Comparison of ENCODE assay signal across 32 cellular contexts in the genomic region with DNA sequence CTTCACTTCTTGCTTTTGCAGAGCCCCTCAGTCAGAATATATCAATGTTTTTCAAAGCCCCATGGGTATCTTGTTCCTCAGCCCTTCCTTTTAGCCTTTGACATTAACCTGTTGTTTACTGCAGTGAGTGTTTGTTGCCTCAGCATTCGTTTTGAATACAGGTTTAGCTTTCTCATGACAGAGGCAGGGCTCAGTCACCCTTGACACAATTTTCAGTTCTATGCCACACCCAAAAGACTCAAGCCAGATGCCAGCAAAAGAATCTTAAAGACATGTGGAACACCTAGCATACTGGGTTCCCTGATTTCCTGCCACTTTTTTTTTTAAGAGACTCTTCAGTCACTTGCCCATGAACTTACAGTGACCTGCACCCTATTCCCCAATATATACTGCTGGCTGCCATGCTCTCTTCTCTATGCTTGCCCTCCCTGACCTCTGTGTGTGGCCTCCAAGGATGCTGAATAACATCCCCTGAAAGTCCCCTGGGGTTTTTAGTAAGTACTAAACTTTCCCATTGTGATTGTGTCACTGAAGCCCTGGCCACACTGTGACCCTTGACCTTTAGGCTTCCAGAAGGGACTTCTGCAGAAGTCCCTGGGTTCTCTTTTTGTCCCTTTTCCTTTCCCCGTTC.
"Had no signal": no experiment of that assay in that cellular context is flagged by ENCODE, and none has a peak within 500 bp of the region (broad histone marks: within the 10 kb centered on the region; RNA-seq: fewer than 3 reads in every experiment).

No MANE protein-coding gene starts in this region.

- H3K27me3 ChIP-seq: MG63, SJCRH30 had no signal

- H3K4me3 ChIP-seq: MG63, SJCRH30, SK-N-MC had no signal

- H3K36me3 Mint-ChIP-seq: brain had no signal

- H3K36me3 ChIP-seq: MG63, SJCRH30, WERI-Rb-1 had no signal

- ATAC-seq: activated naive CD8-positive, alpha-beta T cell treated with anti-CD3 and anti-CD28 coated beads, Interleukin-2, amount 50 U/mL, for 24 hours; activated T-cell treated with anti-CD3 and anti-CD28 coated beads, Interleukin-2, amount 50 U/mL, for 4 hours had no signal

- H3K27ac Mint-ChIP-seq: activated CD4-positive, alpha-beta memory T cell treated with anti-CD3 and anti-CD28 coated beads for 36 hours; activated CD4-positive, alpha-beta T cell treated with anti-CD3 and anti-CD28 coated beads, Interleukin-2, amount 10 ng/mL, durations not matched to agents 7 days and 5 days; activated naive CD4-positive, alpha-beta T cell treated with anti-CD3 and anti-CD28 coated beads for 36 hours; activated naive CD8-positive, alpha-beta T cell; activated naive CD8-positive, alpha-beta T cell treated with anti-CD3 and anti-CD28 coated beads, Interleukin-2, amount 50 U/mL, for 24 hours; activated T-helper 1 cell treated with anti-CD3 and anti-CD28 coated beads, Interleukin-12 subunit alpha, Interleukin-12 subunit beta, Interleukin-2, Interleukin-4 antibody, amounts not matched to agents 30 ng/mL and 10 ng/mL and 1 ng/mL, durations not matched to agents 14 hours and 24 hours and 36 hours; brain had no signal

- H3K4me3 Mint-ChIP-seq: activated CD4-positive, alpha-beta memory T cell treated with anti-CD3 and anti-CD28 coated beads for 36 hours; activated CD4-positive, alpha-beta T cell treated with anti-CD3 and anti-CD28 coated beads, Interleukin-2, amount 10 ng/mL, durations not matched to agents 7 days and 5 days; activated naive CD4-positive, alpha-beta T cell treated with anti-CD3 and anti-CD28 coated beads for 36 hours; activated naive CD8-positive, alpha-beta T cell; activated naive CD8-positive, alpha-beta T cell treated with anti-CD3 and anti-CD28 coated beads, Interleukin-2, amount 50 U/mL, for 24 hours; activated T-cell treated with anti-CD3 and anti-CD28 coated beads, Interleukin-2, amount 50 U/mL, for 4 hours; activated T-helper 1 cell treated with anti-CD3 and anti-CD28 coated beads, Interleukin-12 subunit alpha, Interleukin-12 subunit beta, Interleukin-2, Interleukin-4 antibody, amounts not matched to agents 30 ng/mL and 10 ng/mL and 1 ng/mL, durations not matched to agents 14 hours and 24 hours and 36 hours; brain had no signal

- H3K9me3 Mint-ChIP-seq: activated T-helper 1 cell treated with anti-CD3 and anti-CD28 coated beads, Interleukin-12 subunit alpha, Interleukin-12 subunit beta, Interleukin-2, Interleukin-4 antibody, amounts not matched to agents 30 ng/mL and 10 ng/mL and 1 ng/mL, durations not matched to agents 14 hours and 24 hours and 36 hours had no signal

- H3K4me1 Mint-ChIP-seq: activated CD4-positive, alpha-beta T cell treated with anti-CD3 and anti-CD28 coated beads, Interleukin-2, amount 10 ng/mL, durations not matched to agents 7 days and 5 days; activated naive CD8-positive, alpha-beta T cell treated with anti-CD3 and anti-CD28 coated beads, Interleukin-2, amount 50 U/mL, for 24 hours; brain had no signal

- H3K9me3 ChIP-seq: SJCRH30 had no signal

- H3K4me1 ChIP-seq: SJCRH30 had no signal

- DNase-seq: activated CD4-positive, alpha-beta memory T cell treated with anti-CD3 and anti-CD28 coated beads for 36 hours; activated CD4-positive, alpha-beta T cell treated with anti-CD3 and anti-CD28 coated beads, Interleukin-2, amount 10 ng/mL, durations not matched to agents 7 days and 5 days; activated CD8-positive, alpha-beta memory T cell treated with anti-CD3 and anti-CD28 coated beads, Interleukin-2, amount 50 U/mL, for 4 hours; activated gamma-delta T cell treated with Interleukin-2 at 50 U/mL for 16 hours; activated naive CD4-positive, alpha-beta T cell treated with anti-CD3 and anti-CD28 coated beads for 36 hours; activated naive CD8-positive, alpha-beta T cell treated with anti-CD3 and anti-CD28 coated beads, Interleukin-2, amount 50 U/mL, for 24 hours; activated T-cell treated with anti-CD3 and anti-CD28 coated beads for 4 hours; activated T-cell treated with anti-CD3 and anti-CD28 coated beads, Interleukin-2, amount 50 U/mL, for 4 hours; anterior cingulate cortex; caudate nucleus; cerebellar nuclear complex; Kasumi-1; KG1; MG63; MV-4-11; NCI-H1092; NCI-H146; NCI-H187; NCI-H2081; NCI-H510A; NCI-H526; NCI-H748 treated with DMSO at 0.1 percent for 48 hours; NK-92 treated with Interleukin-12 subunit alpha and Interleukin-12 subunit beta, amount 100 ng/mL, for 24 hours; OCI-M1; SHP77; SJCRH30; T1000; WERI-Rb-1 had no signal

- H3K27ac ChIP-seq: SJCRH30, SK-N-MC, WERI-Rb-1 had no signal
